In genomic region chr11:69050592-69051380, GRCh38 we compare ENCODE assay signal across 10 cellular contexts. TPM values are rescaled to one million over a fixed set of nuclear protein-coding genes. Genes with fewer than 3 reads are reported as not detected.
A peak's percentile ranks its signal among the peaks of the same experiment; 100 is the strongest.
DNase-seq lines count a peak whose midpoint lies in the region; ATAC-seq and TF ChIP-seq lines count a peak whose summit lies in the region.
"Had no signal": no experiment of that assay in that cellular context is flagged by ENCODE, and none has a peak within 500 bp of the region (broad histone marks: within the 10 kb centered on the region; RNA-seq: fewer than 3 reads in every experiment).

No MANE protein-coding gene starts in this region.

- CTCF ChIA-PET in SK-N-SH (lab: Yijun Ruan, JAX) (interaction anchor here (1.6 kb wide), 1 partner anchor 37 kb away, joined by 3 read pairs; no protein-coding TSS in a partner anchor), RWPE1 (lab: Yijun Ruan, JAX) (interaction anchor here (0.6 to 0.7 kb wide), 2 partner anchors 9 to 838 kb away, joined by 3 to 4 read pairs; no protein-coding TSS in a partner anchor)

- H2AFZ ChIP-seq in SK-N-SH (ENCODE audit: low read depth), result no peak overlapping the region
- H2AFZ ChIP-seq in smooth muscle cell (ENCODE audit: low read depth), result no peak overlapping the region
- H2AFZ ChIP-seq: parathyroid adenoma had no signal

- H3K9me2 ChIP-seq in SK-N-SH, result no peaks in the 10 kb centered on the region

- no peak for DNase-seq in SK-N-SH
- no peak for DNase-seq in RWPE1 (ENCODE audit: low spot score)
- no peak for DNase-seq in esophagus muscularis mucosa (ENCODE audit: extremely low spot score)
- DNase-seq in prostate gland (ENCODE audit: low spot score), result no peak
- DNase-seq in smooth muscle cell (lab: John Stamatoyannopoulos, UW; ENCODE audit: unreplicated experiment), result no peak
- no peak for DNase-seq in DMS53 treated with DMSO at 0.1 percent for 48 hours (lab: John Stamatoyannopoulos, UW; ENCODE audit: unreplicated experiment)
- DNase-seq: body of pancreas had no signal

- peaks cover 0 to 16% of the 10 kb centered on the region in 2 experiments; a peak in 1 of 4 replicates for H3K4me1 ChIP-seq in SK-N-SH (ENCODE audit: control insufficient read depth in 1 of 2, insufficient read depth in 2 of 2, low read depth in 1 of 2, low read length in 1 of 2)
- peaks cover 53 to 75% (median 72%) of the 10 kb centered on the region in 4 donors for H3K4me1 ChIP-seq in esophagus muscularis mucosa
- peaks cover 16% of the 10 kb centered on the region for H3K4me1 ChIP-seq in prostate gland (replicated peaks)
- H3K4me1 ChIP-seq in smooth muscle cell (ENCODE audit: low read depth), result peaks cover 5% of the 10 kb centered on the region
- H3K4me1 ChIP-seq: parathyroid adenoma had no signal

- TF ChIP-seq EP300 in SK-N-SH (IDR thresholded peaks at IDR 0.05; ENCODE audit: borderline replicate concordance in 1 of 2, low read depth in 1 of 2, low read length in 1 of 2) (no peak), esophagus muscularis mucosa (IDR thresholded peaks at IDR 0.05) (no peak)

- WGBS in SK-N-SH (ENCODE audit: low lambda C conversion rate), result 87% methylated on average over 16 of the region's 18 CpGs
- WGBS in esophagus muscularis mucosa, result 70% methylated on average over 15 of the region's 18 CpGs
- WGBS in prostate gland, result 67% methylated on average over 18 of the region's 18 CpGs
- 93% methylated on average over 18 of the region's 18 CpGs for WGBS in smooth muscle cell (ENCODE audit: low lambda C conversion rate)

- no peaks in the 10 kb centered on the region for H3F3A ChIP-seq in SK-N-SH (replicated peaks; ENCODE audit: insufficient read depth)
- H3F3A ChIP-seq in smooth muscle cell (ENCODE audit: low read depth), result peaks cover 6% of the 10 kb centered on the region

- no peak for TF ChIP-seq POLR2A in esophagus muscularis mucosa (IDR thresholded peaks at IDR 0.05; ENCODE audit: low read depth)
- TF ChIP-seq POLR2A in prostate gland (IDR thresholded peaks at IDR 0.05), result no peak

- H4K20me1 ChIP-seq in SK-N-SH (ENCODE audit: insufficient read depth) (0 out of 2 replicates have a peak, but pooled peaks cover 4% of the 10 kb centered on the region), smooth muscle cell (ENCODE audit: low read depth) (peaks cover 47% of the 10 kb centered on the region)

- H3K27ac ChIP-seq in SK-N-SH (ENCODE audit: low read depth in 2 of 2, low read length in 1 of 2) (no peak overlapping the region), RWPE1 (peak overlapping the region; percentile 74), esophagus muscularis mucosa (replicated peaks in 1 of 4) (peak overlapping the region; percentile 98 to 100 (median 98)), prostate gland (peak overlapping the region; percentile 54 to 87), smooth muscle cell (ENCODE audit: low read depth) (no peak overlapping the region)
- H3K27ac ChIP-seq: body of pancreas, parathyroid adenoma had no signal

- POLR2A ChIA-PET in SK-N-SH (lab: Yijun Ruan, JAX), result no interaction called here
- POLR2A ChIA-PET in RWPE1 (lab: Yijun Ruan, JAX; ENCODE audit: low non-redundant PET), result no interaction called here

- H3K4me3 ChIP-seq in SK-N-SH (ENCODE audit: low read depth in 2 of 2, low read length in 1 of 2), result no peak overlapping the region
- peak overlapping the region; percentile 82 to 99 (median 88) for H3K4me3 ChIP-seq in esophagus muscularis mucosa
- no peak overlapping the region for H3K4me3 ChIP-seq in prostate gland
- no peak overlapping the region for H3K4me3 ChIP-seq in smooth muscle cell
- H3K4me3 ChIP-seq: body of pancreas had no signal

- H3K9me3 ChIP-seq in SK-N-SH (no peaks in the 10 kb centered on the region), esophagus muscularis mucosa (no peaks in the 10 kb centered on the region), prostate gland (no peaks in the 10 kb centered on the region), smooth muscle cell (replicated peaks; ENCODE audit: low read depth) (no peaks in the 10 kb centered on the region)
- H3K9me3 ChIP-seq: body of pancreas had no signal

- H3K9ac ChIP-seq in SK-N-SH, result no peak overlapping the region
- H3K9ac ChIP-seq in smooth muscle cell (ENCODE audit: low read depth), result no peak overlapping the region
- H3K9ac ChIP-seq: parathyroid adenoma had no signal

- ATAC-seq in SK-N-SH treated with all-trans-retinoic acid at 6 μM for 48 hours, result no peak
- no peak for ATAC-seq in HG03442 (IDR thresholded peaks at IDR 0.05; ENCODE audit: unreplicated experiment)
- ATAC-seq: body of pancreas had no signal

- intact Hi-C loops in esophagus muscularis mucosa (cut with DNase I) (no loop called here), prostate gland (cut with DNase I) (loop anchor here (5.0 kb wide), 1 partner anchor 37 kb away; no protein-coding TSS in a partner anchor)

- H3K4me2 ChIP-seq in SK-N-SH (0 out of 2 replicates have a peak overlapping the region, but pooled peaks have one; percentile 94), smooth muscle cell (no peak overlapping the region)

- peaks cover 28% of the 10 kb centered on the region; the same call in 1 of the 2 replicates for H3K79me2 ChIP-seq in SK-N-SH (ENCODE audit: insufficient read depth)
- H3K79me2 ChIP-seq in smooth muscle cell (ENCODE audit: low read depth), result peaks cover 29% of the 10 kb centered on the region
- H3K79me2 ChIP-seq: parathyroid adenoma had no signal

- TF ChIP-seq CTCF in SK-N-SH (IDR thresholded peaks at IDR 0.05) (no peak), RWPE1 (conservative IDR thresholded peaks at IDR 0.05; ENCODE audit: low read depth) (no peak), esophagus muscularis mucosa (IDR thresholded peaks at IDR 0.05) (no peak), prostate gland (IDR thresholded peaks at IDR 0.05) (no peak), smooth muscle cell (IDR thresholded peaks at IDR 0.05; ENCODE audit: borderline replicate concordance, insufficient read depth, poor library complexity, severe bottlenecking) (no peak)

- H3K27me3 ChIP-seq in SK-N-SH (ENCODE audit: insufficient read depth), result no peaks in the 10 kb centered on the region
- H3K27me3 ChIP-seq in esophagus muscularis mucosa, result no peaks in the 10 kb centered on the region
- H3K27me3 ChIP-seq in prostate gland (replicated peaks; ENCODE audit: insufficient read depth), result no peaks in the 10 kb centered on the region
- H3K27me3 ChIP-seq in smooth muscle cell (ENCODE audit: low read depth), result no peaks in the 10 kb centered on the region
- H3K27me3 ChIP-seq: body of pancreas had no signal

- H3K36me3 ChIP-seq in SK-N-SH (replicated peaks in 1 of 2; ENCODE audit: control insufficient read depth in 1 of 2, insufficient read depth in 2 of 2, low read length in 1 of 2), result peaks cover 0 to 13% of the 10 kb centered on the region in 2 experiments
- peaks cover 10 to 23% (median 17%) of the 10 kb centered on the region in 4 donors for H3K36me3 ChIP-seq in esophagus muscularis mucosa
- H3K36me3 ChIP-seq in prostate gland, result no peaks in the 10 kb centered on the region
- H3K36me3 ChIP-seq in smooth muscle cell (ENCODE audit: low read depth), result no peaks in the 10 kb centered on the region

- TF ChIP-seq RAD21 in SK-N-SH (IDR thresholded peaks at IDR 0.05; ENCODE audit: low read length), result no peak

TF ChIP-seq in SK-N-SH, 30 proteins besides CTCF, POLR2A, EP300 and RAD21 (continues in another document):
- no peak for TF ChIP-seq FOSL2 (IDR thresholded peaks at IDR 0.05; ENCODE audit: borderline replicate concordance, low read depth)
- no peak for TF ChIP-seq RXRA (IDR thresholded peaks at IDR 0.05; ENCODE audit: borderline replicate concordance, low read depth)
- TF ChIP-seq GABPA (IDR thresholded peaks at IDR 0.05; ENCODE audit: low read depth), result no peak
- TF ChIP-seq RFX5 (IDR thresholded peaks at IDR 0.05; ENCODE audit: low read length), result no peak
- TF ChIP-seq TCF12 (IDR thresholded peaks at IDR 0.05), result no peak
- TF ChIP-seq ELF1 (IDR thresholded peaks at IDR 0.05), result no peak
- TF ChIP-seq FOXM1 (IDR thresholded peaks at IDR 0.05; ENCODE audit: low read depth), result no peak
- TF ChIP-seq POLR2AphosphoS5 (IDR thresholded peaks at IDR 0.05; ENCODE audit: low read depth, low read length), result no peak
- TF ChIP-seq YY1 (IDR thresholded peaks at IDR 0.05; ENCODE audit: low read depth), result no peak

TF ChIP-seq in SK-N-SH treated with all-trans-retinoic acid at 6 μM for 48 hours, 23 proteins besides CTCF, POLR2A, EP300 and RAD21 (continues in another document):
- TF ChIP-seq ZC3H10 (CRISPR knock-in tag; IDR thresholded peaks at IDR 0.05) (no peak), OSR1 (CRISPR knock-in tag; IDR thresholded peaks at IDR 0.05) (no peak), ZNF70 (CRISPR knock-in tag; IDR thresholded peaks at IDR 0.05) (no peak), CREB5 (CRISPR knock-in tag; IDR thresholded peaks at IDR 0.05; ENCODE audit: low read depth) (no peak), ESRRG (CRISPR knock-in tag; IDR thresholded peaks at IDR 0.05) (no peak), ZNF565 (CRISPR knock-in tag; conservative IDR thresholded peaks at IDR 0.05; ENCODE audit: low read depth) (no peak), RARB (CRISPR knock-in tag; IDR thresholded peaks at IDR 0.05) (no peak), ISL1 (CRISPR knock-in tag; IDR thresholded peaks at IDR 0.05) (no peak)

RNA-seq across cellular contexts. Expression of gene TPCN2, which starts 2.1 kb away (rescaled TPM):
- polyA plus RNA-seq in SK-N-SH (2012; rRNA removed), result 7.6 and 8.7 TPM in 2 replicates
- 3.3 and 4.5 TPM in 2 replicates for polyA plus RNA-seq in SK-N-SH (2012; cell fraction: cytosol; rRNA removed)
- 36.5 and 41.4 TPM in 2 replicates for polyA plus RNA-seq in SK-N-SH (2012; cell fraction: nucleus; rRNA removed)
- 10 to 100 TPM; 18.7 to 34.5 (median 24.7) TPM for total RNA-seq in esophagus muscularis mucosa
- 10 to 100 TPM; 17.6 to 31.0 TPM for total RNA-seq in prostate gland
- 5.9 and 7.4 TPM in 2 replicates for total RNA-seq in smooth muscle cell
- 10.5 and 13.6 TPM in 2 replicates for polyA plus RNA-seq in smooth muscle cell

RNA-seq across cellular contexts. Expression of gene MRGPRF, which starts 37.7 kb away (rescaled TPM):
- polyA plus RNA-seq in SK-N-SH (2012; rRNA removed) (0.18 and 0.19 TPM in 2 replicates), smooth muscle cell (17.2 and 20.1 TPM in 2 replicates)
- 0.08 and 0.12 TPM in 2 replicates for polyA plus RNA-seq in SK-N-SH (2012; cell fraction: cytosol; rRNA removed)
- polyA plus RNA-seq in SK-N-SH (2012; cell fraction: nucleus; rRNA removed), result 0.21 and 0.39 TPM in 2 replicates
- total RNA-seq in esophagus muscularis mucosa (100 to 1,000 TPM in 3 of 4 donors, 10 to 100 TPM in 1; 77.9 to 206 (median 126) TPM), prostate gland (10 to 100 TPM; 20.0 to 53.3 TPM), smooth muscle cell (6.7 and 6.8 TPM in 2 replicates)

Comparison
In these comparisons a context has a peak if more than half of its experiments do, and no peak if none do; other contexts are left out.
1. H3K27ac ChIP-seq: peak in RWPE1 (single experiment), esophagus muscularis mucosa (4 of 4) and prostate gland (2 of 2); none in SK-N-SH (0 of 2) and smooth muscle cell (single experiment).
2. H3K4me3 ChIP-seq: peak in esophagus muscularis mucosa (4 of 4); none in SK-N-SH (0 of 2), prostate gland (0 of 2) and smooth muscle cell (single experiment).